ENCODE assay signal across 14 cellular contexts in genomic region chr1:207870279-207871031, GRCh38. TPM values are rescaled to one million over a fixed set of nuclear protein-coding genes. Genes with fewer than 3 reads are reported as not detected.
DNase-seq lines count a peak whose midpoint lies in the region; ATAC-seq and TF ChIP-seq lines count a peak whose summit lies in the region.
"Had no signal": no experiment of that assay in that cellular context is flagged by ENCODE, and none has a peak within 500 bp of the region (broad histone marks: within the 10 kb centered on the region; RNA-seq: fewer than 3 reads in every experiment).

No MANE protein-coding gene starts in this region.

- no peak overlapping the region for H3K23ac ChIP-seq in mesendoderm (ENCODE audit: low read length)

- no peaks in the 10 kb centered on the region for H3K9me3 Mint-ChIP-seq in activated CD8-positive, alpha-beta T cell treated with anti-CD3 and anti-CD28 coated beads for 36 hours

- no peak overlapping the region for H4K8ac ChIP-seq in mesendoderm (ENCODE audit: low read depth, low read length)

- peak; percentile 52 for DNase-seq in activated CD8-positive, alpha-beta memory T cell treated with anti-CD3 and anti-CD28 coated beads for 24 hours
- DNase-seq in activated CD8-positive, alpha-beta memory T cell treated with anti-CD3 and anti-CD28 coated beads, Interleukin-2, amount 50 U/mL, for 48 hours: no peak
- no peak for DNase-seq in activated CD8-positive, alpha-beta T cell treated with anti-CD3 and anti-CD28 coated beads for 36 hours
- DNase-seq in islet precursor cell (peak; percentile 12), substantia nigra (lab: John Stamatoyannopoulos, UW) (no peak), kidney tubule cell (ENCODE audit: low spot score) (no peak), mesendoderm (no peak)
- DNase-seq: aorta; Peyer's patch; stimulated activated CD4-positive, alpha-beta T cell treated with anti-CD3 and anti-CD28 coated beads, Interleukin-2, amount 100 ng/mL, for 48 hours; WERI-Rb-1 had no signal

- POLR2A ChIA-PET in activated CD8-positive, alpha-beta T cell treated with anti-CD3 and anti-CD28 coated beads for 36 hours (lab: Charles Lee): interaction anchor here (1.0 to 3.8 kb wide), 6 partner anchors 10 to 64 kb away, joined by 3 to 14 read pairs (median 7); no protein-coding TSS in a partner anchor

- H3K4me3 ChIP-seq in mesendoderm (ENCODE audit: low read length): no peak overlapping the region
- H3K4me3 ChIP-seq: Peyer's patch had no signal

- no peak overlapping the region for H3K18ac ChIP-seq in mesendoderm (ENCODE audit: low read length)

- H3K36me3 ChIP-seq in mesendoderm (ENCODE audit: control insufficient read depth, insufficient read depth, low read length): no peaks in the 10 kb centered on the region
- H3K36me3 ChIP-seq: Peyer's patch had no signal

- no peak overlapping the region for H4K5ac ChIP-seq in mesendoderm (ENCODE audit: low read length)

- H2BK15ac ChIP-seq in mesendoderm (replicated peaks; ENCODE audit: low read depth): no peak overlapping the region

- no peak overlapping the region for H2BK120ac ChIP-seq in mesendoderm (ENCODE audit: low read depth, low read length)

- H3K4me3 Mint-ChIP-seq in activated CD8-positive, alpha-beta T cell treated with anti-CD3 and anti-CD28 coated beads for 36 hours: peak overlapping the region; percentile 75

- no peak overlapping the region for H3K4me2 ChIP-seq in mesendoderm (ENCODE audit: low read length)

- no CpG with 5 or more reads among the region's 4 CpGs for WGBS in mesendoderm (ENCODE audit: extremely low coverage, insufficient coverage, low lambda C conversion rate)

- peaks cover 23% of the 10 kb centered on the region for H3K36me3 Mint-ChIP-seq in activated CD8-positive, alpha-beta T cell treated with anti-CD3 and anti-CD28 coated beads for 36 hours (ENCODE audit: low read depth)

- peak overlapping the region; percentile 27 for H3K27ac ChIP-seq in substantia nigra (ENCODE audit: low read depth, low read length, poor library complexity, severe bottlenecking)
- no peak overlapping the region for H3K27ac ChIP-seq in mesendoderm (ENCODE audit: low read depth, low read length)
- H3K27ac ChIP-seq: neutrophil, WERI-Rb-1 had no signal

- H3K27me3 Mint-ChIP-seq in activated CD8-positive, alpha-beta T cell treated with anti-CD3 and anti-CD28 coated beads for 36 hours: no peaks in the 10 kb centered on the region

- no peak overlapping the region for H3K4ac ChIP-seq in mesendoderm (ENCODE audit: low read depth, low read length)

- no peaks in the 10 kb centered on the region for H3K79me1 ChIP-seq in mesendoderm (ENCODE audit: low read length)

- no peak overlapping the region for H3K9ac ChIP-seq in mesendoderm (ENCODE audit: low read length)

- H3K27ac Mint-ChIP-seq in activated CD8-positive, alpha-beta T cell treated with anti-CD3 and anti-CD28 coated beads for 36 hours: peak overlapping the region; percentile 86

- CTCF ChIA-PET in activated CD8-positive, alpha-beta T cell treated with anti-CD3 and anti-CD28 coated beads for 36 hours (lab: Charles Lee): interaction anchor here (0.6 to 19.4 kb wide), 12 partner anchors 8 to 231 kb away, joined by 3 to 387 read pairs (median 19); no protein-coding TSS in a partner anchor

- H3K79me2 ChIP-seq in mesendoderm (ENCODE audit: control insufficient read depth, insufficient read depth, low read length): no peaks in the 10 kb centered on the region

- ATAC-seq in activated CD8-positive, alpha-beta T cell treated with anti-CD3 and anti-CD28 coated beads for 36 hours: no peak
- no peak for ATAC-seq in GM21515 (IDR thresholded peaks at IDR 0.05; ENCODE audit: unreplicated experiment)

- H3K56ac ChIP-seq in mesendoderm (ENCODE audit: low read length): no peak overlapping the region

- no peak overlapping the region for H2BK5ac ChIP-seq in mesendoderm (ENCODE audit: low read length)

- TF ChIP-seq CTCF in activated CD8-positive, alpha-beta T cell treated with anti-CD3 and anti-CD28 coated beads for 36 hours (IDR thresholded peaks at IDR 0.05): no peak

- no peak overlapping the region for H2AK5ac ChIP-seq in mesendoderm (ENCODE audit: low read length)

- peaks cover 75% of the 10 kb centered on the region for H3K4me1 Mint-ChIP-seq in activated CD8-positive, alpha-beta T cell treated with anti-CD3 and anti-CD28 coated beads for 36 hours (ENCODE audit: low read depth)

- H3K4me1 ChIP-seq in mesendoderm (ENCODE audit: control insufficient read depth, low read depth, low read length): peaks cover 2% of the 10 kb centered on the region

- intact Hi-C loops in activated CD8-positive, alpha-beta T cell treated with anti-CD3 and anti-CD28 coated beads for 36 hours (cut with micrococcal nuclease): loop anchor here (1.0 kb wide), 1 partner anchor 42 kb away; no protein-coding TSS in a partner anchor

- no peaks in the 10 kb centered on the region for H3K27me3 ChIP-seq in mesendoderm (ENCODE audit: insufficient read depth, low read length, poor library complexity)
- H3K27me3 ChIP-seq: neutrophil, Peyer's patch had no signal

RNA-seq across cellular contexts. Expression of gene CD34, which starts 40.5 kb away (rescaled TPM):
- total RNA-seq in activated CD8-positive, alpha-beta T cell treated with anti-CD3 and anti-CD28 coated beads for 36 hours: under 1 TPM; 0.04 to 0.05 TPM
- 0.04 TPM for polyA plus RNA-seq in mesendoderm (2013, experiment 1 of 2)
- 0.06 TPM for polyA plus RNA-seq in mesendoderm (2013, experiment 2 of 2)
- total RNA-seq: A673 had no signal

Comparison
In these comparisons a context has a peak if more than half of its experiments do, and no peak if none do; other contexts are left out.
1. DNase-seq: peak in activated CD8-positive, alpha-beta memory T cell treated with anti-CD3 and anti-CD28 coated beads for 24 hours (single experiment) and islet precursor cell (single experiment); none in activated CD8-positive, alpha-beta memory T cell treated with anti-CD3 and anti-CD28 coated beads, Interleukin-2, amount 50 U/mL, for 48 hours (single experiment), activated CD8-positive, alpha-beta T cell treated with anti-CD3 and anti-CD28 coated beads for 36 hours (single experiment), substantia nigra (0 of 49), kidney tubule cell (single experiment) and mesendoderm (single experiment).